8 cellular contexts compared by ENCODE assay signal in genomic region chr1:41242645-41243171, GRCh38. TPM values are rescaled to one million over a fixed set of nuclear protein-coding genes. Genes with fewer than 3 reads are reported as not detected.
DNase-seq lines count a peak whose midpoint lies in the region; ATAC-seq and TF ChIP-seq lines count a peak whose summit lies in the region.

No MANE protein-coding gene starts in this region.

- H3K27ac Mint-ChIP-seq in T-cell: peak overlapping the region; percentile 45 to 77

- POLR2A ChIA-PET in HEK293T (lab: Yijun Ruan, JAX): interaction anchor here (1.1 kb wide), 1 partner anchor 101 kb away, joined by 4 read pairs; no protein-coding TSS in a partner anchor
- POLR2A ChIA-PET in T-cell (lab: Charles Lee): no interaction called here

- H3K27me3 Mint-ChIP-seq in T-cell: no peaks in the 10 kb centered on the region

- H3K4me3 ChIP-seq in fibroblast of the aortic adventitia (ENCODE audit: low read depth, low read length) (peak overlapping the region; percentile 72), retinal pigment epithelial cell (ENCODE audit: low read length) (peak overlapping the region; percentile 53)

- H3K36me3 Mint-ChIP-seq in T-cell: no peaks in the 10 kb centered on the region

- peaks cover 5 to 23% (median 18%) of the 10 kb centered on the region in 3 donors for H3K4me1 Mint-ChIP-seq in T-cell

- CTCF ChIA-PET in HEK293T (lab: Yijun Ruan, JAX) (interaction anchor here (1.0 kb wide), 1 partner anchor 181 kb away, joined by 3 read pairs; no protein-coding TSS in a partner anchor), T-cell (lab: Charles Lee) (no interaction called here)

- H3K9me3 Mint-ChIP-seq in T-cell: no peaks in the 10 kb centered on the region

- TF ChIP-seq CTCF in fibroblast of the aortic adventitia (IDR thresholded peaks at IDR 0.05; ENCODE audit: insufficient read depth, low read length) (no peak), retinal pigment epithelial cell (conservative IDR thresholded peaks at IDR 0.05; ENCODE audit: low read depth, low read length) (no peak)

- peak in 2 of 4 experiments; percentile 5 to 11 for ATAC-seq in T-cell (replicated peaks in 1 of 4)
- no peak for ATAC-seq in HG03097 (IDR thresholded peaks at IDR 0.05; ENCODE audit: low FRiP score, unreplicated experiment)

- DNase-seq in ELF-1 (ENCODE audit: low read depth, low spot score) (peak; percentile 15), HEK293T (ENCODE audit: extremely low spot score) (peak; percentile 15), T-cell (peak in 5 of 34 experiments; percentile 0 to 16 (median 2)), fibroblast of the aortic adventitia (ENCODE audit: low read depth) (no peak), retinal pigment epithelial cell (ENCODE audit: low read depth) (no peak), mucosa of gallbladder (ENCODE audit: low spot score) (no peak)
- DNase-seq in stimulated activated CD8-positive, alpha-beta memory T cell treated with anti-CD3 and anti-CD28 coated beads, Interleukin-4, amount 100 ng/mL, for 48 hours: no peak

- peak overlapping the region; percentile 67 to 80 (median 73) for H3K4me3 Mint-ChIP-seq in T-cell

TF ChIP-seq in HEK293T, 16 proteins besides CTCF, POLR2A, EP300 and RAD21:
- TF ChIP-seq HDGF (IDR thresholded peaks at IDR 0.05; ENCODE audit: borderline replicate concordance) (no peak), CTBP1 (IDR thresholded peaks at IDR 0.05; ENCODE audit: borderline replicate concordance) (no peak), SUZ12 (IDR thresholded peaks at IDR 0.05) (no peak), TARDBP (IDR thresholded peaks at IDR 0.05) (no peak), SP1 (IDR thresholded peaks at IDR 0.05) (no peak)

RNA-seq across cellular contexts. Expression of gene SCMH1, which starts 0.6 kb away (rescaled TPM):
- total RNA-seq in T-cell (10 to 100 TPM; 14.8 to 24.2 (median 19.6) TPM), fibroblast of the aortic adventitia (ENCODE audit: low replicate concordance) (9.8 and 12.1 TPM in 2 replicates), mucosa of gallbladder (42.4 TPM)

Comparison
In these comparisons a context has a peak if more than half of its experiments do, and no peak if none do; other contexts are left out.
1. DNase-seq: peak in ELF-1 (single experiment) and HEK293T (single experiment); none in fibroblast of the aortic adventitia (single experiment), retinal pigment epithelial cell (single experiment), mucosa of gallbladder (single experiment) and stimulated activated CD8-positive, alpha-beta memory T cell treated with anti-CD3 and anti-CD28 coated beads, Interleukin-4, amount 100 ng/mL, for 48 hours (single experiment).